1 cellular context compared by ENCODE assay signal in genomic region chr15:60530168-60530567, GRCh38.
TF ChIP-seq lines count a peak whose summit lies in the region.

No MANE protein-coding gene starts in this region.

TF ChIP-seq in HepG2, 621 proteins besides CTCF, POLR2A, EP300 and RAD21 (continued from another document):
- TF ChIP-seq HNF4A (CRISPR knock-in tag; IDR thresholded peaks at IDR 0.05) (peak; percentile 68), POGZ (CRISPR knock-in tag; IDR thresholded peaks at IDR 0.05) (0 out of 2 replicates have a peak, but pooled peaks have one; percentile 15), ZFX (CRISPR knock-in tag; IDR thresholded peaks at IDR 0.05; ENCODE audit: low read depth) (no peak)
